10 cellular contexts compared by ENCODE assay signal in the genomic region with DNA sequence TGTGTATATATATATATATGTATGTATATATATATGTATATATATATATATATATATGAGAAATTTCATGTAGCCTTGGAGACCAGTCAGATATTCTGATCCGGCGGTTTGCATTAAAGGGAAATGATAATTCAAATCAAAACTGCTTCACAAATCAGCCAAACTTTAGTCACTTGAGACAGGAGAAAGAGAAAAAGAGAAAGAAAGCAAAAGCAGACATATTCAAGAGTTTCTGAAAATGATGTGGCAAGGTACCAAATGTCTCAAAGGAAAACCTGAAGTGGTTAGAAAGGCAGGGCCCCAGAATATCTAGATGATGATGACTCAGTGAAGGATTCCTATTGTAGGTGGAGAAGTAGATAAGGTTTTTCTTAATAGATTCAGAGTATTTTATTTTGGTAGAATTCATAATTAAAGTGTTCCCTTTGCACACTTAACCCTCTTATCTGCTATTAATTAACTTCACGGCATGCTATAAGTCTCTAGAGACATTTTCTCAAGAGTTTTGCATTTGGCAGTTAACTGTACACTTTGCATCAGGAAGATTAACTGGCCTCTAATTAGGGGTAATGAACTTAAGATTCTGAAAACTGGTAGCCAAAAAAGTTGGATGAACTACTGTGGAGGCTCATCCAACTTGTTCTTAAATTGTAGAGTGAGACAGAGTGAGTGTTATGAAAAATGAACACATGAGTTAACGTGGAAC. TPM values are rescaled to one million over a fixed set of nuclear protein-coding genes. Genes with fewer than 3 reads are reported as not detected.
DNase-seq lines count a peak whose midpoint lies in the region; ATAC-seq, FAIRE-seq and TF ChIP-seq lines count a peak whose summit lies in the region.
"Had no signal": no experiment of that assay in that cellular context is flagged by ENCODE, and none has a peak within 500 bp of the region (broad histone marks: within the 10 kb centered on the region; RNA-seq: fewer than 3 reads in every experiment).

No MANE protein-coding gene starts in this region.

- H3K9ac ChIP-seq in GM12878 (ENCODE audit: control insufficient read depth, insufficient read depth, low read length): no peak overlapping the region

- WGBS in GM12878 (ENCODE audit: insufficient coverage, insufficient replicate concordance, low lambda C conversion rate, missing lambda C conversion rate): 13% methylated on average over 4 of the region's 4 CpGs

- POLR2A ChIA-PET in GM12878 (lab: Charles Lee): no interaction called here

- intact Hi-C loops in GM12878 (cut with micrococcal nuclease; ENCODE audit: unreplicated experiment): loop anchor here (2.0 kb wide), 1 partner anchor 51 kb away; a partner anchor contains a TSS

- H3K4me1 ChIP-seq in GM12878 (ENCODE audit: control insufficient read depth, insufficient read depth, low read length): peaks cover 15% of the 10 kb centered on the region

- TF ChIP-seq CTCF in GM12878 (IDR thresholded peaks at IDR 0.05 in 2 of 3, conservative IDR thresholded peaks at IDR 0.05 in 1 of 3; ENCODE audit: control insufficient read depth in 2 of 3, extremely low read depth in 1 of 3, insufficient read depth in 1 of 3, low read depth in 3 of 3, low read length in 3 of 3) (no peak), nephron progenitor cell (IDR thresholded peaks at IDR 0.05) (no peak)

- no peak for TF ChIP-seq POLR2A in GM12878 (IDR thresholded peaks at IDR 0.05; ENCODE audit: low read depth, low read length)

- H3K27ac ChIP-seq in GM12878 (ENCODE audit: control insufficient read depth, insufficient read depth): peak overlapping the region; percentile 23

- H3K4me2 ChIP-seq in GM12878 (ENCODE audit: control insufficient read depth, insufficient read depth): peak overlapping the region; percentile 78

- H4K20me1 ChIP-seq in GM12878 (ENCODE audit: control insufficient read depth, insufficient read depth): no peaks in the 10 kb centered on the region

- DNase-seq in GM12878 (ENCODE audit: low read depth, low spot score) (peak; percentile 69), COLO829 (ENCODE audit: low spot score) (no peak), DMS 273 treated with DMSO at 0.1 percent for 48 hours (lab: John Stamatoyannopoulos, UW) (no peak), nephron progenitor cell (no peak)
- no peak for DNase-seq in activated CD8-positive, alpha-beta memory T cell treated with anti-CD3 and anti-CD28 coated beads, Interleukin-2, amount 50 U/mL, for 4 hours
- DNase-seq: naive B cell, SIG-M5 had no signal

- no peak overlapping the region for H2AFZ ChIP-seq in GM12878 (ENCODE audit: control insufficient read depth, low read depth, low read length)

- CTCF ChIA-PET in GM12878 (lab: Yijun Ruan, JAX): no interaction called here

- H3K27me3 ChIP-seq in GM12878 (replicated peaks in 1 of 2; ENCODE audit: control insufficient read depth in 2 of 2, insufficient read depth in 2 of 2, low read length in 1 of 2): no peaks in the 10 kb centered on the region

- no peaks in the 10 kb centered on the region; the same call in 1 of the 3 replicates for H3K9me3 ChIP-seq in GM12878 (replicated peaks; ENCODE audit: control insufficient read depth, insufficient read depth, low read length)

- peak; percentile 89 for ATAC-seq in GM18520 (IDR thresholded peaks at IDR 0.05; ENCODE audit: unreplicated experiment)
- peak; percentile 87 for ATAC-seq in GM21381 (IDR thresholded peaks at IDR 0.05; ENCODE audit: unreplicated experiment)
- ATAC-seq in HG03159 (IDR thresholded peaks at IDR 0.05; ENCODE audit: unreplicated experiment): peak; percentile 92
- peak; percentile 96 for ATAC-seq in GM12878

- TF ChIP-seq RAD21 in GM12878 (IDR thresholded peaks at IDR 0.05; ENCODE audit: insufficient read depth, low read depth, low read length): no peak

- in situ Hi-C loops in GM12878 (cut with MboI): no loop called here

- peak; percentile 94 for FAIRE-seq in GM12878 (lab: Jason Lieb, UNC)

- H3K36me3 ChIP-seq in GM12878 (ENCODE audit: control insufficient read depth in 2 of 2, insufficient read depth in 2 of 2, low read length in 1 of 2): no peaks in the 10 kb centered on the region; a peak in 2 of 4 replicates

- H3K27me3 Mint-ChIP-seq in nephron progenitor cell (ENCODE audit: low read depth, poor library complexity): peaks cover 4% of the 10 kb centered on the region
- H3K27me3 Mint-ChIP-seq: naive B cell had no signal

- no peak overlapping the region; the same call in 1 of the 2 replicates for H3K4me3 ChIP-seq in GM12878

- H3K27ac Mint-ChIP-seq in nephron progenitor cell: no peak overlapping the region

- H3K4me3 Mint-ChIP-seq in nephron progenitor cell: no peak overlapping the region

- H3K36me3 Mint-ChIP-seq in nephron progenitor cell (ENCODE audit: low read depth): peaks cover 30% of the 10 kb centered on the region

- SMC1A ChIA-PET in GM12878 (lab: Charles Lee; ENCODE audit: uncharacterized antibody, unreplicated experiment): interaction anchor here (1.5 kb wide), 1 partner anchor 91 kb away, joined by 4 read pairs; a partner anchor contains a TSS

- no peaks in the 10 kb centered on the region for H3K4me1 Mint-ChIP-seq in nephron progenitor cell

- H3K9me3 Mint-ChIP-seq in nephron progenitor cell: peaks cover 19% of the 10 kb centered on the region

- TF ChIP-seq EP300 in GM12878 (IDR thresholded peaks at IDR 0.05; ENCODE audit: borderline replicate concordance in 1 of 2, control insufficient read depth in 1 of 2, low read depth in 2 of 2, low read length in 2 of 2): 0 out of 4 replicates have a peak, but pooled peaks have one; percentile 16 to 53

- RAD21 ChIA-PET in GM12878 (lab: Charles Lee; ENCODE audit: unreplicated experiment): interaction anchor here (2.1 kb wide), 1 partner anchor 52 kb away, joined by 10 read pairs; no protein-coding TSS in a partner anchor

- no TSS peak for BruUV-seq in GM12878 (replicated peaks; lab: Mats Ljungman, UMichigan)

- no peaks in the 10 kb centered on the region for H3K79me2 ChIP-seq in GM12878 (ENCODE audit: control insufficient read depth, insufficient read depth, low read length)

TF ChIP-seq in GM12878, 131 proteins besides CTCF, POLR2A, EP300 and RAD21 (continues in another document):
- TF ChIP-seq ZNF217 (IDR thresholded peaks at IDR 0.05): peak; percentile 76; the same call in 1 of the 2 replicates
- peak; percentile 63 for TF ChIP-seq ATF7 (IDR thresholded peaks at IDR 0.05; ENCODE audit: low read depth)
- TF ChIP-seq IRF4 (IDR thresholded peaks at IDR 0.05; ENCODE audit: low read depth, low read length): peak; percentile 90
- TF ChIP-seq, protein P1, sequence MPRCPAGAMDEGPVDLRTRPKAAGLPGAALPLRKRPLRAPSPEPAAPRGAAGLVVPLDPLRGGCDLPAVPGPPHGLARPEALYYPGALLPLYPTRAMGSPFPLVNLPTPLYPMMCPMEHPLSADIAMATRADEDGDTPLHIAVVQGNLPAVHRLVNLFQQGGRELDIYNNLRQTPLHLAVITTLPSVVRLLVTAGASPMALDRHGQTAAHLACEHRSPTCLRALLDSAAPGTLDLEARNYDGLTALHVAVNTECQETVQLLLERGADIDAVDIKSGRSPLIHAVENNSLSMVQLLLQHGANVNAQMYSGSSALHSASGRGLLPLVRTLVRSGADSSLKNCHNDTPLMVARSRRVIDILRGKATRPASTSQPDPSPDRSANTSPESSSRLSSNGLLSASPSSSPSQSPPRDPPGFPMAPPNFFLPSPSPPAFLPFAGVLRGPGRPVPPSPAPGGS (IDR thresholded peaks at IDR 0.05; ENCODE audit: borderline replicate concordance, insufficient read depth, low read depth, low read length, poor library complexity, severe bottlenecking): peak; percentile 13
- TF ChIP-seq EED (IDR thresholded peaks at IDR 0.05; ENCODE audit: low read depth): 0 out of 2 replicates have a peak, but pooled peaks have one; percentile 17
- 0 out of 2 replicates have a peak, but pooled peaks have one; percentile 51 for TF ChIP-seq PAX5 (IDR thresholded peaks at IDR 0.05; ENCODE audit: borderline replicate concordance, low read depth, low read length)
- TF ChIP-seq JUNB (IDR thresholded peaks at IDR 0.05): peak; percentile 99
- TF ChIP-seq ZZZ3 (IDR thresholded peaks at IDR 0.05; ENCODE audit: control insufficient read depth, insufficient read length, low read depth): no peak
- TF ChIP-seq STAT3 (IDR thresholded peaks at IDR 0.05; ENCODE audit: low read depth, low read length): 0 out of 2 replicates have a peak, but pooled peaks have one; percentile 55
- TF ChIP-seq CREB1 (IDR thresholded peaks at IDR 0.05; ENCODE audit: low read depth): peak; percentile 53; the same call in 1 of the 2 replicates
- no peak for TF ChIP-seq HDGF (IDR thresholded peaks at IDR 0.05)
- 0 out of 2 replicates have a peak, but pooled peaks have one; percentile 35 for TF ChIP-seq CBFB (IDR thresholded peaks at IDR 0.05; ENCODE audit: low read depth)
- peak; percentile 43; the same call in 1 of the 2 replicates for TF ChIP-seq SPI1 (IDR thresholded peaks at IDR 0.05; ENCODE audit: borderline replicate concordance, insufficient read depth, low read depth, low read length)
- no peak for TF ChIP-seq ZNF207 (IDR thresholded peaks at IDR 0.05; ENCODE audit: borderline replicate concordance)
- TF ChIP-seq FOXM1 (IDR thresholded peaks at IDR 0.05; ENCODE audit: low read depth, low read length): peak; percentile 84
- peak in 1 of 2 experiments; percentile 66; a peak in 3 of 4 replicates for TF ChIP-seq IKZF2 (IDR thresholded peaks at IDR 0.05)
- peak; percentile 96 for TF ChIP-seq RUNX3 (IDR thresholded peaks at IDR 0.05; ENCODE audit: low read length)
- TF ChIP-seq BCL11A (IDR thresholded peaks at IDR 0.05; ENCODE audit: low read depth, low read length): peak; percentile 79

RNA-seq across cellular contexts. Expression of a gene that starts 50.1 kb away (rescaled TPM):
- total RNA-seq in GM12878 (2013; cell fraction: nucleolus; rRNA removed): 11.9 and 12.6 TPM in 2 replicates
- total RNA-seq in GM12878 (2014; rRNA removed) (34.7 and 42.2 TPM in 2 replicates), GM12878 (2014; rRNA removed; fragmentation: Illumina TruSeq; extraction: Trizol) (34.0 and 35.7 TPM in 2 replicates), GM12878 (2021) (37.2 and 41.1 TPM in 2 replicates)
- 6.2 TPM for polyA plus RNA-seq in GM12878 (2011; ENCODE audit: low read depth)
- polyA plus RNA-seq in GM12878 (2011; rRNA removed) (25.8 and 39.0 TPM in 2 replicates), GM12878 (2014; fragmentation: Illumina TruSeq; extraction: Trizol) (28.3 and 35.5 TPM in 2 replicates), GM12878 (2014; fragmentation: Nextera tagmentation; extraction: Ambion mirVana) (10 to 100 TPM; 25.3 to 26.0 TPM), GM12878 (2014; rRNA removed) (21.4 and 23.7 TPM in 2 replicates), GM12878 (2016; fragmentation: Nextera tagmentation; extraction: Ambion mirVana) (100 to 1,000 TPM in 1 of 2 experiments, 10 to 100 TPM in 1; 92.8 to 103 TPM)
- polyA plus RNA-seq in GM12878 (2011; cell fraction: cytosol; rRNA removed): 6.7 and 9.5 TPM in 2 replicates
- 9.9 and 11.9 TPM in 2 replicates for polyA plus RNA-seq in GM12878 (2011; cell fraction: nucleus; rRNA removed)
- polyA plus RNA-seq in GM12878 (2012): 12.4 and 12.8 TPM in 2 replicates
- 7.1 and 10.8 TPM in 2 replicates for polyA minus RNA-seq in GM12878 (2011; rRNA and poly(A)+ RNA removed)
- 6.5 and 9.6 TPM in 2 replicates for polyA minus RNA-seq in GM12878 (2011; cell fraction: cytosol; rRNA and poly(A)+ RNA removed)
- polyA minus RNA-seq in GM12878 (2011; cell fraction: nucleus; rRNA and poly(A)+ RNA removed): 7.9 and 12.1 TPM in 2 replicates
